1 cellular context compared by ENCODE assay signal in the genomic region with DNA sequence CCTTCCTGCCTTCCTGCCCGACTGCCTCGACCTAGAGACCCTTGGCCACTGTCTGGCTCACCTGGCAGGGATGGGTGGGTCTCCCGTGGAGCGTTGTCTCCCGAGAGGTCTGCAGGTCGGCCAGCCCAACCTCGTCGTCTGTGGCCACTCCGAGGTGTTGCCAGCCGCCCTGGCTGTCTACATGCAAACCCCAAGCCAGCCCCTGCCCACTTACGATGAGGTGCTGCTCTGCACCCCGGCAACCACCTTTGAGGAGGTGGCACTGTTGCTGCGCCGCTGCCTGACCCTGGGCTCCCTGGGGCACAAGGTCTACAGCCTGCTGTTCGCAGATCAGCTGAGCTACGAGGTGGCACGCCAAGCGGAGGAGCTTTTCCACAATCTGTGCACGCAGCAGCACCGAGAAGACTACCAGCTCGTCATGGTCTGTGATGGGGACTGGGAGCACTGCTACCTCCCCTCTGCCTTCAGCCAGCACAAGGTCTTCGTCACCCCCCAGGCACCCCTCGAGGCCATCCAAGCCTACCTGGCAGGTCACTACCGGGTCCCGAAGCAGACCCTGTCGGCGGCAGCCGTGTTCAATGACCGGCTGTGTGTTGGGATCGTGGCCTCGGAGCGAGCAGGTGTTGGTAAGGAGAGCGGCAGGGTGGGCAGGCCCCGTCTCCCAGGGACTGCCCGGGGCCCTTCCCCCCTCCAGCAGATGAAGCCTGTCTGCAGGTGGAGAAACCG.
TF ChIP-seq lines count a peak whose summit lies in the region.

No MANE protein-coding gene starts in this region.

TF ChIP-seq in endothelial cell of umbilical vein, 7 proteins besides CTCF, POLR2A, EP300 and RAD21:
- TF ChIP-seq FOS (IDR thresholded peaks at IDR 0.05; ENCODE audit: borderline replicate concordance, insufficient read depth, low read length) = no peak
- no peak for TF ChIP-seq MYC (IDR thresholded peaks at IDR 0.05; ENCODE audit: low read depth, low read length)
- TF ChIP-seq, protein P1, sequence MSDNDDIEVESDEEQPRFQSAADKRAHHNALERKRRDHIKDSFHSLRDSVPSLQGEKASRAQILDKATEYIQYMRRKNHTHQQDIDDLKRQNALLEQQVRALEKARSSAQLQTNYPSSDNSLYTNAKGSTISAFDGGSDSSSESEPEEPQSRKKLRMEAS (IDR thresholded peaks at IDR 0.05; ENCODE audit: insufficient read depth, insufficient read length) = no peak
- TF ChIP-seq JUN (IDR thresholded peaks at IDR 0.05; ENCODE audit: borderline replicate concordance, insufficient read depth, insufficient read length, low read depth) = no peak
- TF ChIP-seq GATA2 (IDR thresholded peaks at IDR 0.05; ENCODE audit: insufficient read depth, insufficient read length, low read depth, low read length) = no peak
- TF ChIP-seq EZH2 (IDR thresholded peaks at IDR 0.05; ENCODE audit: borderline replicate concordance, low read depth, low read length, severe bottlenecking) = no peak
- no peak for TF ChIP-seq POLR2AphosphoS5 (IDR thresholded peaks at IDR 0.05; ENCODE audit: insufficient read depth, low read depth, low read length)
